14 cellular contexts compared by ENCODE assay signal in genomic region chr3:138950701-138951100, GRCh38. TPM values are rescaled to one million over a fixed set of nuclear protein-coding genes. Genes with fewer than 3 reads are reported as not detected.
DNase-seq lines count a peak whose midpoint lies in the region; ATAC-seq and TF ChIP-seq lines count a peak whose summit lies in the region.
"Had no signal": no experiment of that assay in that cellular context is flagged by ENCODE, and none has a peak within 500 bp of the region (broad histone marks: within the 10 kb centered on the region; RNA-seq: fewer than 3 reads in every experiment).

No MANE protein-coding gene starts in this region.

- peaks cover 3% of the 10 kb centered on the region for H3K4me1 Mint-ChIP-seq in T-helper 2 cell treated with Interferon-gamma antibody and Interleukin-4, amounts not matched to agents 5 μg/mL and 100 μg/mL, for 36 hours (ENCODE audit: low read depth)
- H3K4me1 Mint-ChIP-seq in T-cell (peaks cover 18 to 32% (median 22%) of the 10 kb centered on the region in 3 donors), osteocyte (ENCODE audit: unreplicated experiment) (peaks cover 16% of the 10 kb centered on the region)

- no peaks in the 10 kb centered on the region for H4K20me1 ChIP-seq in hepatocyte (ENCODE audit: insufficient read depth, poor library complexity, severe bottlenecking)

- no peak for ATAC-seq in T-cell (replicated peaks in 1 of 4)
- ATAC-seq: K562 had no signal

- TF ChIP-seq CTCF in hepatocyte (IDR thresholded peaks at IDR 0.05; ENCODE audit: poor library complexity) (no peak), osteocyte (IDR thresholded peaks at IDR 0.05) (no peak)

- no peaks in the 10 kb centered on the region for H3K36me3 Mint-ChIP-seq in T-helper 2 cell treated with Interferon-gamma antibody and Interleukin-4, amounts not matched to agents 5 μg/mL and 100 μg/mL, for 36 hours (ENCODE audit: low read depth)
- H3K36me3 Mint-ChIP-seq in T-cell (no peaks in the 10 kb centered on the region), osteocyte (ENCODE audit: unreplicated experiment) (no peaks in the 10 kb centered on the region)

- H3K27ac ChIP-seq in hepatocyte, result no peak overlapping the region
- H3K27ac ChIP-seq: 22Rv1, VCaP had no signal

- H3K36me3 ChIP-seq in hepatocyte (replicated peaks; ENCODE audit: insufficient read depth, low read depth), result no peaks in the 10 kb centered on the region

- H3K27me3 Mint-ChIP-seq in T-helper 2 cell treated with Interferon-gamma antibody and Interleukin-4, amounts not matched to agents 5 μg/mL and 100 μg/mL, for 36 hours (ENCODE audit: low read depth), result peaks cover 74% of the 10 kb centered on the region
- H3K27me3 Mint-ChIP-seq in T-cell, result peaks cover 53 to 68% of the 10 kb centered on the region in 2 donors
- peaks cover 75% of the 10 kb centered on the region for H3K27me3 Mint-ChIP-seq in osteocyte (ENCODE audit: unreplicated experiment)

- DNase-seq in T-helper 2 cell treated with Interferon-gamma antibody and Interleukin-4, amounts not matched to agents 5 μg/mL and 100 μg/mL, for 36 hours (ENCODE audit: low spot score), result no peak
- DNase-seq in T-helper 2 cell (no peak), T-cell (no peak), hepatocyte (ENCODE audit: low spot score) (no peak), osteocyte (ENCODE audit: extremely low spot score, unreplicated experiment) (peak; percentile 67), islet precursor cell (no peak), NCI-H510A treated with DMSO at 0.1 percent for 48 hours (lab: John Stamatoyannopoulos, UW) (no peak), HCEC 1CT (no peak)
- DNase-seq: NCI-H2227 treated with DMSO at 0.1 percent for 48 hours had no signal

- H3K9me3 ChIP-seq in hepatocyte (ENCODE audit: low read depth), result no peaks in the 10 kb centered on the region

- no peaks in the 10 kb centered on the region for H3K9me2 ChIP-seq in hepatocyte (replicated peaks; ENCODE audit: insufficient read depth)

- peak overlapping the region; percentile 56 for H2AFZ ChIP-seq in hepatocyte

- whole genome bisulfite sequencing in hepatocyte (ENCODE audit: low lambda C conversion rate, missing lambda C conversion rate), result 64% methylated on average over 8 of the region's 8 CpGs

- CTCF ChIA-PET in T-cell (lab: Charles Lee), result interaction anchor here in 1 of 2 donors (0.6 to 1.1 kb wide), 2 partner anchors 27 to 405 kb away, joined by 4 read pairs; no protein-coding TSS in a partner anchor

- H3K9me3 Mint-ChIP-seq in T-helper 2 cell treated with Interferon-gamma antibody and Interleukin-4, amounts not matched to agents 5 μg/mL and 100 μg/mL, for 36 hours, result no peaks in the 10 kb centered on the region
- H3K9me3 Mint-ChIP-seq in T-cell, result no peaks in the 10 kb centered on the region
- H3K9me3 Mint-ChIP-seq in osteocyte (ENCODE audit: unreplicated experiment), result no peaks in the 10 kb centered on the region

- peaks cover 100% of the 10 kb centered on the region for H3K27me3 ChIP-seq in hepatocyte

- H3K4me2 ChIP-seq in hepatocyte, result peak overlapping the region; percentile 94

- peak overlapping the region; percentile 16 for H3K4me3 Mint-ChIP-seq in T-helper 2 cell treated with Interferon-gamma antibody and Interleukin-4, amounts not matched to agents 5 μg/mL and 100 μg/mL, for 36 hours
- H3K4me3 Mint-ChIP-seq in T-cell (peak overlapping the region in 2 of 3 donors; percentile 62 to 80), osteocyte (ENCODE audit: unreplicated experiment) (peak overlapping the region; percentile 44)

- H3K27ac Mint-ChIP-seq in T-helper 2 cell treated with Interferon-gamma antibody and Interleukin-4, amounts not matched to agents 5 μg/mL and 100 μg/mL, for 36 hours, result no peak overlapping the region
- H3K27ac Mint-ChIP-seq in T-cell, result no peak overlapping the region
- H3K27ac Mint-ChIP-seq in osteocyte (ENCODE audit: unreplicated experiment), result no peak overlapping the region

- no peak overlapping the region for H3K4me3 ChIP-seq in hepatocyte
- H3K4me3 ChIP-seq: K562 had no signal

- peaks cover 26% of the 10 kb centered on the region for H3K4me1 ChIP-seq in hepatocyte (ENCODE audit: insufficient read depth)

- POLR2A ChIA-PET in T-cell (lab: Charles Lee), result interaction anchor here in 1 of 2 donors (0.6 kb wide), 1 partner anchor 860 kb away, joined by 3 read pairs; no protein-coding TSS in a partner anchor

- no peaks in the 10 kb centered on the region for H3K79me2 ChIP-seq in hepatocyte

RNA-seq across cellular contexts. Expression of gene FOXL2NB, which starts 3.7 kb away (rescaled TPM):
- total RNA-seq in T-cell, result under 1 TPM in 1 of 5 donors, not detected in 4; 0.06 TPM
- not detected in 2 replicates for total RNA-seq in hepatocyte
- not detected in 2 replicates for polyA plus RNA-seq in hepatocyte
- 0.21 TPM in 1 of 2 replicates, not detected in the other for total RNA-seq in osteocyte
- total RNA-seq: aorta had no signal
- polyA plus RNA-seq: aorta had no signal

RNA-seq across cellular contexts. Expression of gene FOXL2, which starts 3.8 kb away (rescaled TPM):
- total RNA-seq in T-cell (not detected), hepatocyte (not detected in 2 replicates), osteocyte (0.21 and 0.24 TPM in 2 replicates)
- polyA plus RNA-seq in hepatocyte, result not detected in 2 replicates
- total RNA-seq: aorta, G401 had no signal
- polyA plus RNA-seq: aorta had no signal

RNA-seq across cellular contexts. Expression of gene PRR23A, which starts 55.4 kb away (rescaled TPM):
- total RNA-seq in T-cell (not detected), hepatocyte (not detected in 2 replicates), osteocyte (not detected in 2 replicates)
- not detected in 2 replicates for polyA plus RNA-seq in hepatocyte
- total RNA-seq: aorta, G401, K562 had no signal
- polyA plus RNA-seq: aorta, K562 had no signal

Comparison
In these comparisons a context has a peak if more than half of its experiments do, and no peak if none do; other contexts are left out.
1. H3K4me3 Mint-ChIP-seq: peak in every context shown above with its lines; median percentile 71 in T-cell; 44 in osteocyte; 16 in T-helper 2 cell treated with Interferon-gamma antibody and Interleukin-4, amounts not matched to agents 5 μg/mL and 100 μg/mL, for 36 hours.